In genomic region chr20:62628691-62629090, GRCh38 we compare ENCODE assay signal across 12 cellular contexts. TPM values are rescaled to one million over a fixed set of nuclear protein-coding genes. Genes with fewer than 3 reads are reported as not detected.
DNase-seq lines count a peak whose midpoint lies in the region; ATAC-seq and TF ChIP-seq lines count a peak whose summit lies in the region.
"Had no signal": no experiment of that assay in that cellular context is flagged by ENCODE, and none has a peak within 500 bp of the region (broad histone marks: within the 10 kb centered on the region; RNA-seq: fewer than 3 reads in every experiment).

No MANE protein-coding gene starts in this region.

- H3K4me2 ChIP-seq in mammary epithelial cell (ENCODE audit: insufficient read depth, low read depth, low read length): no peak overlapping the region
- peak overlapping the region; percentile 71 for H3K4me2 ChIP-seq in OCI-LY7 (ENCODE audit: low read length)

- H3K9me3 ChIP-seq in breast epithelium: no peaks in the 10 kb centered on the region
- H3K9me3 ChIP-seq in mammary epithelial cell (replicated peaks; ENCODE audit: insufficient read depth, low read length): no peaks in the 10 kb centered on the region
- H3K9me3 ChIP-seq in OCI-LY7 (ENCODE audit: low read length): no peaks in the 10 kb centered on the region; the same call in 1 of the 2 replicates
- no peaks in the 10 kb centered on the region for H3K9me3 ChIP-seq in gastroesophageal sphincter

- peak in 1 of 2 donors; percentile 60 for DNase-seq in breast epithelium (ENCODE audit: low spot score in 2 of 2)
- DNase-seq in mammary epithelial cell: no peak
- no peak for DNase-seq in OCI-LY7 (ENCODE audit: low spot score)
- no peak for DNase-seq in AG08396 (ENCODE audit: low spot score)
- DNase-seq: activated CD4-positive, alpha-beta memory T cell treated with anti-CD3 and anti-CD28 coated beads, Interleukin-2, amount 10 ng/mL, durations not matched to agents 7 days and 5 days; AML-193; NCI-H510A treated with DMSO at 0.1 percent for 48 hours; small intestine had no signal

- no TSS peak for BruUV-seq in mammary epithelial cell (replicated peaks; lab: Mats Ljungman, UMichigan)
- BruUV-seq in OCI-LY7 (replicated peaks; lab: Mats Ljungman, UMichigan): no TSS peak

- intact Hi-C loops in breast epithelium (cut with DNase I; ENCODE audit: low total_unique reads): no loop called here
- intact Hi-C loops in mammary epithelial cell (cut with micrococcal nuclease): no loop called here
- intact Hi-C loops in OCI-LY7 (cut with micrococcal nuclease; ENCODE audit: unreplicated experiment): loop anchor here (1.0 kb wide), 1 partner anchor 13 kb away; no protein-coding TSS in a partner anchor

- POLR2A ChIA-PET in OCI-LY7 (lab: Charles Lee): interaction anchor here (0.6 to 1.9 kb wide), 3 partner anchors 10 to 362 kb away, joined by 3 to 14 read pairs (median 3); partner anchors contain the start of gene SLCO4A1

- TF ChIP-seq CTCF in breast epithelium (IDR thresholded peaks at IDR 0.05) (no peak), mammary epithelial cell (conservative IDR thresholded peaks at IDR 0.05 in 1 of 2, IDR thresholded peaks at IDR 0.05 in 1 of 2; ENCODE audit: extremely low read depth in 1 of 2, insufficient read depth in 1 of 2, low read depth in 1 of 2, low read length in 2 of 2) (no peak), OCI-LY7 (conservative IDR thresholded peaks at IDR 0.05; ENCODE audit: low read length) (no peak), gastroesophageal sphincter (IDR thresholded peaks at IDR 0.05) (no peak)

- CTCF ChIA-PET in mammary epithelial cell (lab: Charles Lee; ENCODE audit: low non-redundant PET) (no interaction called here), OCI-LY7 (lab: Charles Lee; ENCODE audit: unreplicated experiment) (no interaction called here)

- in situ Hi-C loops in mammary epithelial cell (cut with MboI; ENCODE audit: low sequenced_read_pairs in 2 of 2): no loop called here

- H3K4me3 ChIP-seq in breast epithelium: no peak overlapping the region
- no peak overlapping the region for H3K4me3 ChIP-seq in mammary epithelial cell (replicated peaks in 1 of 3; ENCODE audit: insufficient read depth in 1 of 3, low read depth in 2 of 3, low read length in 3 of 3)
- H3K4me3 ChIP-seq in OCI-LY7 (ENCODE audit: low read depth, low read length, poor library complexity, severe bottlenecking): peak overlapping the region; percentile 38
- H3K4me3 ChIP-seq in gastroesophageal sphincter: no peak overlapping the region

- H2AFZ ChIP-seq in mammary epithelial cell (ENCODE audit: low read depth, low read length) (no peak overlapping the region), OCI-LY7 (ENCODE audit: low read length) (peak overlapping the region; percentile 43; the same call in 1 of the 2 replicates)

- H3K9ac ChIP-seq in mammary epithelial cell (ENCODE audit: insufficient read depth, low read length): no peak overlapping the region

- H4K20me1 ChIP-seq in mammary epithelial cell (ENCODE audit: insufficient read depth, low read length) (no peaks in the 10 kb centered on the region), OCI-LY7 (ENCODE audit: insufficient read depth, low read length) (no peaks in the 10 kb centered on the region)

- TF ChIP-seq EP300 in gastroesophageal sphincter (IDR thresholded peaks at IDR 0.05): no peak

- ATAC-seq in gastroesophageal sphincter: no peak
- no peak for ATAC-seq in HG03045 (IDR thresholded peaks at IDR 0.05; ENCODE audit: unreplicated experiment)
- no peak for ATAC-seq in GM18861 (IDR thresholded peaks at IDR 0.05; ENCODE audit: unreplicated experiment)
- no peak for ATAC-seq in HG03354 (IDR thresholded peaks at IDR 0.05; ENCODE audit: poor library complexity, severe bottlenecking, unreplicated experiment)

- 43% methylated on average over 5 of the region's 6 CpGs for WGBS in mammary epithelial cell (ENCODE audit: low coverage, missing lambda C conversion rate)
- 69% methylated on average over 5 of the region's 6 CpGs; no CpG with 5 or more reads in 1 of the 2 donors for whole genome bisulfite sequencing in gastroesophageal sphincter (ENCODE audit: low coverage in 1 of 2), 2 donors

- TF ChIP-seq POLR2A in breast epithelium (IDR thresholded peaks at IDR 0.05) (no peak), gastroesophageal sphincter (IDR thresholded peaks at IDR 0.05) (no peak)

- H3K36me3 ChIP-seq in breast epithelium (no peaks in the 10 kb centered on the region), mammary epithelial cell (ENCODE audit: insufficient read depth, low read length) (no peaks in the 10 kb centered on the region), OCI-LY7 (ENCODE audit: insufficient read depth, low read length) (no peaks in the 10 kb centered on the region), gastroesophageal sphincter (no peaks in the 10 kb centered on the region)

- dilution Hi-C loops in mammary epithelial cell (cut with HindIII; ENCODE audit: low sequenced_read_pairs): no loop called here

- peaks cover 5 to 11% of the 10 kb centered on the region in 2 donors for H3K4me1 ChIP-seq in breast epithelium
- H3K4me1 ChIP-seq in mammary epithelial cell (ENCODE audit: insufficient read depth, low read length): peaks cover 10% of the 10 kb centered on the region
- peaks cover 68% of the 10 kb centered on the region for H3K4me1 ChIP-seq in OCI-LY7 (ENCODE audit: insufficient read depth, low read length, poor library complexity, severe bottlenecking)
- peaks cover 0 to 26% (median 15%) of the 10 kb centered on the region in 3 donors for H3K4me1 ChIP-seq in gastroesophageal sphincter

- H3K9me2 ChIP-seq in OCI-LY7 (ENCODE audit: insufficient read depth, low read length): no peaks in the 10 kb centered on the region

- peak overlapping the region; percentile 48 to 54 for H3K27ac ChIP-seq in breast epithelium
- H3K27ac ChIP-seq in mammary epithelial cell (ENCODE audit: insufficient read depth, low read depth, low read length): no peak overlapping the region
- H3K27ac ChIP-seq in OCI-LY7 (ENCODE audit: low read depth, low read length, poor library complexity, severe bottlenecking): peak overlapping the region; percentile 79
- peak overlapping the region in 3 of 4 donors; percentile 19 to 54 (median 35) for H3K27ac ChIP-seq in gastroesophageal sphincter

- H3K27me3 ChIP-seq in breast epithelium: no peaks in the 10 kb centered on the region
- no peaks in the 10 kb centered on the region for H3K27me3 ChIP-seq in mammary epithelial cell (ENCODE audit: insufficient read depth, low read length)
- peaks cover 40% of the 10 kb centered on the region for H3K27me3 ChIP-seq in gastroesophageal sphincter

- H3K79me2 ChIP-seq in mammary epithelial cell (ENCODE audit: insufficient read depth, low read length) (no peaks in the 10 kb centered on the region), OCI-LY7 (ENCODE audit: insufficient read depth, low read depth, low read length) (no peaks in the 10 kb centered on the region)

RNA-seq across cellular contexts. Expression of gene SLCO4A1, which starts 13.6 kb away (rescaled TPM):
- total RNA-seq in breast epithelium (10 to 100 TPM in 2 of 3 donors, 1 to 10 TPM in 1; 8.8 to 26.5 (median 15.4) TPM), mammary epithelial cell (under 1 TPM; 0.17 to 0.33 TPM), OCI-LY7 (2022) (30.4 and 34.3 TPM in 2 replicates), gastroesophageal sphincter (10 to 100 TPM; 15.9 to 20.2 (median 19.2) TPM)
- polyA plus RNA-seq in mammary epithelial cell: 0.99 TPM
- polyA minus RNA-seq in mammary epithelial cell: 1.3 TPM
- total RNA-seq in OCI-LY7 (2014; rRNA removed; shearing (Covaris generic)): 34.4 and 52.4 TPM in 2 replicates

Comparison
In these comparisons a context has a peak if more than half of its experiments do, and no peak if none do; other contexts are left out.
1. RNA of gene SLCO4A1, which starts 13.6 kb away (total RNA-seq): 30.4 to 52.4 TPM in OCI-LY7, 15.9 to 20.2 TPM in gastroesophageal sphincter and 8.8 to 26.5 TPM in breast epithelium; 0.17 to 0.33 TPM in mammary epithelial cell; every median in the first group is over 4 times any median in the second.